ENCODE assay signal across 19 cellular contexts in the genomic region with DNA sequence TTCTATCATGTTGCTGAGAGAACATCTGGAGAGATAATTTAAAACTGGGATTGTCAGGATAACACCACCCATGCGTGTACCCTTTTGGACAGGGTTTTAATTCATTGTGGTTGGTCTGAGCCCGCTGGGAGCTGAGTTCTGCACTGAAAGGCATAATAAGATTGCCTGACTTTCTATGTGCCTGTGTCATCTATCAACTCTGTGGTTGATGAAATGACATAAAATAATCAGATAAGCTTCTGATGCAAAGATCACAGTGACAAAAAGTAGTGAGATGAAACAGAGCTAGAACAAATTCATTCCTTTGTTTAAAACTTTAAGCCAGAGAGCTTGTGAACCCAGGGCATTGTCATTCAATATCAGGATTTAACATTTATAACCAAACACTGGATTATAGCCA.
"Had no signal": no experiment of that assay in that cellular context is flagged by ENCODE, and none has a peak within 500 bp of the region (broad histone marks: within the 10 kb centered on the region; RNA-seq: fewer than 3 reads in every experiment).

No MANE protein-coding gene starts in this region.

- H3K27me3 ChIP-seq: hepatocyte, ovary, right atrium auricular region, sigmoid colon, stomach had no signal

- H3K36me3 Mint-ChIP-seq: memory B cell; naive thymus-derived CD4-positive, alpha-beta T cell had no signal

- H3K27me3 Mint-ChIP-seq: memory B cell had no signal

- H3K27ac Mint-ChIP-seq: memory B cell; naive thymus-derived CD4-positive, alpha-beta T cell; nephron progenitor cell had no signal

- ATAC-seq: left cardiac atrium; lower lobe of right lung; naive thymus-derived CD4-positive, alpha-beta T cell had no signal

- H3K4me1 ChIP-seq: left ventricle myocardium inferior, lower lobe of right lung, right atrium auricular region, sigmoid colon, stomach had no signal

- DNase-seq: effector CD4-positive, alpha-beta T cell; foreskin melanocyte; kidney; left cardiac atrium; left ventricle myocardium inferior; lower lobe of right lung; naive thymus-derived CD4-positive, alpha-beta T cell; nephron progenitor cell; ovary; sigmoid colon; stimulated activated naive CD4-positive, alpha-beta T cell; stomach; trophoblast cell had no signal

- H3K4me2 ChIP-seq: hepatocyte had no signal

- H3K4me3 ChIP-seq: coronary artery, hepatocyte, left ventricle myocardium inferior, lower lobe of right lung, ovary, right atrium auricular region, sigmoid colon, skin epidermis, stomach, thoracic aorta had no signal

- H3K9me3 Mint-ChIP-seq: memory B cell; naive thymus-derived CD4-positive, alpha-beta T cell; nephron progenitor cell had no signal

- H3K4me3 Mint-ChIP-seq: memory B cell; naive thymus-derived CD4-positive, alpha-beta T cell; nephron progenitor cell had no signal

- FAIRE-seq: kidney had no signal

- H3K9me3 ChIP-seq: left ventricle myocardium inferior, lower lobe of right lung, ovary, right atrium auricular region, sigmoid colon, stomach, thoracic aorta had no signal

- H3K27ac ChIP-seq: coronary artery, hepatocyte, left ventricle myocardium inferior, lower lobe of right lung, ovary, right atrium auricular region, sigmoid colon, skin epidermis, stomach, thoracic aorta had no signal

- H3K36me3 ChIP-seq: left ventricle myocardium inferior, lower lobe of right lung, ovary, right atrium auricular region, sigmoid colon, stomach, thoracic aorta had no signal
